Comparison of ENCODE assay signal across 40 cellular contexts in genomic region chr15:89725064-89725463, GRCh38. TPM values are rescaled to one million over a fixed set of nuclear protein-coding genes. Genes with fewer than 3 reads are reported as not detected.
"Had no signal": no experiment of that assay in that cellular context is flagged by ENCODE, and none has a peak within 500 bp of the region (broad histone marks: within the 10 kb centered on the region; RNA-seq: fewer than 3 reads in every experiment).

No MANE protein-coding gene starts in this region.

- H3K4me3 ChIP-seq: MG63 had no signal

- DNase-seq: MG63, MM.1S, MV-4-11, NCI-H1048, NCI-H1092, NCI-H1092 treated with DMSO at 0.1 percent for 48 hours, NCI-H1105, NCI-H1105 treated with DMSO at 0.1 percent for 48 hours, NCI-H1417, NCI-H1417 treated with DMSO at 0.1 percent for 48 hours, NCI-H1436, NCI-H1436 treated with DMSO at 0.1 percent for 48 hours, NCI-H146, NCI-H1694, NCI-H1694 treated with DMSO at 0.1 percent for 48 hours, NCI-H187, NCI-H187 treated with DMSO at 0.1 percent for 48 hours, NCI-H1930, NCI-H2029, NCI-H2029 treated with DMSO at 0.1 percent for 48 hours, NCI-H2081, NCI-H2081 treated with DMSO at 0.1 percent for 48 hours, NCI-H2107, NCI-H2171, NCI-H2171 treated with DMSO at 0.1 percent for 48 hours, NCI-H2227 treated with DMSO at 0.1 percent for 48 hours, NCI-H226, NCI-H345, NCI-H446, NCI-H446 treated with DMSO at 0.1 percent for 48 hours, NCI-H510A, NCI-H510A treated with DMSO at 0.1 percent for 48 hours, NCI-H524, NCI-H524 treated with DMSO at 0.1 percent for 48 hours, NCI-H526, NCI-H526 treated with DMSO at 0.1 percent for 48 hours had no signal

- H3K36me3 ChIP-seq: MG63 had no signal

- H3K27me3 ChIP-seq: MG63 had no signal

RNA-seq across cellular contexts. Expression of gene WDR93, which starts 34.5 kb away (rescaled TPM):
- total RNA-seq: LHCN-M2, M059J had no signal

RNA-seq across cellular contexts. Expression of gene PLIN1, which starts 45.9 kb away (rescaled TPM):
- total RNA-seq: LHCN-M2 had no signal

RNA-seq across cellular contexts. Expression of gene MESP2, which starts 51.1 kb away (rescaled TPM):
- total RNA-seq: MCF 10A, NCI-H460 had no signal
